8 cellular contexts compared by ENCODE assay signal in the genomic region with DNA sequence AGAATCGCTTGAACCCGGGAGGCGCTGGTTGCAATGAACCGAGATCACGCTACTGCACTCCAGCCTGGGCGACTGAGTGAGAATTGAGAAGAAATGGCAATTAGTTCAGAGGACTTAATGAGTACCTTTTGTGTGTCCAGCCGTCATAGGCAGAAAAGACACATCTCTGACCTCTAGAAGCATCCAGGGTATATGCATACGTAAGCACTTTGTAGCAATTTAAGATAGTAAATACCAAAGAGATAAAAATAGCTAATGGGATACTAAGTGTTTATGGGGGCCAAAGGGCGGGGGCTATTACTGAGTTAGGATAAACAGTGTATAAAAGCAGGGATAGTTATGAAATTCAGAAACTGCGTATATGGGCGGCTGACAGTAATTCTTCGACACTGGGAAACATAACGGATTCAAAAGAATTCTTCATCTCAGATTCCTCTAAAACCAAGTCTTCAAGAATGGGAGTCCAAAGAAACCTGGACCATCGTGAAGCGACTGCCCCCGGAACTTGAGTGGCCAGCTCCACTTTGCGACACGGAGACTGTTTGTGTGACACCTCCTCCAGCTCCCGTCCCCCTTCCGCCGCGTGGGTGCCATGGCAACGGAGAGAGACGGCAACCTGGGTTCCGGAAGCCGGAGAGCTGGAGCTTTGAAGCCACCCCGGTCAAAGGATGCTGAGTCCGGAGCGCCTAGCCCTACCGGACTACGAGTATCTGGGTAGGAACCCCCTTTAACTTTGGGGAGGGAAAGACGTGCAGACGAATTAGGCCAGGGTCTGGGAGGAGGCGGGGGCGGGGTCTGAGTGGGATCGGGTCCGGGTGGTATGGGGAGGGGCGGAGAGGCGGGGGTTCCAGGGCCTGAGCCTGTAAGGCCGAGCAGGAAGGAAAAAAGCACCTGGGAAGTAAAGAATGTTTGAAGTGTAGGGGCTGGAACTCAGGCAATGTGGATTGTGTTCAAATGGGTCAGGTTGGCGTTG. TPM values are rescaled to one million over a fixed set of nuclear protein-coding genes. Genes with fewer than 3 reads are reported as not detected.
A peak's percentile ranks its signal among the peaks of the same experiment; 100 is the strongest.
DNase-seq lines count a peak whose midpoint lies in the region; ATAC-seq and TF ChIP-seq lines count a peak whose summit lies in the region.

A gene with protein sequence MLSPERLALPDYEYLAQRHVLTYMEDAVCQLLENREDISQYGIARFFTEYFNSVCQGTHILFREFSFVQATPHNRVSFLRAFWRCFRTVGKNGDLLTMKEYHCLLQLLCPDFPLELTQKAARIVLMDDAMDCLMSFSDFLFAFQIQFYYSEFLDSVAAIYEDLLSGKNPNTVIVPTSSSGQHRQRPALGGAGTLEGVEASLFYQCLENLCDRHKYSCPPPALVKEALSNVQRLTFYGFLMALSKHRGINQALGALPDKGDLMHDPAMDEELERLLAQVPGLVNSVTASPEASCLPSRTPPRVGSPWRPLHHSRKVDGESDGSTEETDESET (plus strand): TSS at position 624 of the 973 bp plus-strand sequence. CDS start 45 bp downstream, at position 669.

- peak; percentile 59 for DNase-seq in GF-D8 (lab: John Stamatoyannopoulos, UW)
- peak; percentile 85 for DNase-seq in HFFc6
- peak; percentile 81 for DNase-seq in NCI-H1048 (lab: John Stamatoyannopoulos, UW)
- peak; percentile 84 for DNase-seq in globus pallidus (ENCODE audit: low spot score)
- peak in 54 of 56 donors; percentile 55 to 93 (median 80) for DNase-seq in nucleus accumbens (lab: John Stamatoyannopoulos, UW)
- DNase-seq in superior temporal gyrus (ENCODE audit: extremely low spot score), result peak; percentile 93

- H3K4me3 Mint-ChIP-seq in HFFc6, result peak within 1 kb of the TSS; percentile 96
- peak within 1 kb of the TSS; percentile 97 for H3K4me3 Mint-ChIP-seq in activated naive CD4-positive, alpha-beta T cell treated with anti-CD3 and anti-CD28 coated beads, Interleukin-2, amount 50 U/mL, for 24 hours

- TF ChIP-seq CTCF in HFFc6 (IDR thresholded peaks at IDR 0.05), result no peak

- ATAC-seq in SK-N-SH treated with all-trans-retinoic acid at 6 μM for 48 hours, result peak; percentile 99

- H3K27me3 Mint-ChIP-seq in HFFc6 (ENCODE audit: insufficient read depth), result no peaks in the 10 kb centered on the region
- no peaks in the 10 kb centered on the region for H3K27me3 Mint-ChIP-seq in activated naive CD4-positive, alpha-beta T cell treated with anti-CD3 and anti-CD28 coated beads, Interleukin-2, amount 50 U/mL, for 24 hours

- H3K27ac Mint-ChIP-seq in HFFc6, result peak within 1 kb of the TSS; percentile 92
- H3K27ac Mint-ChIP-seq in activated naive CD4-positive, alpha-beta T cell treated with anti-CD3 and anti-CD28 coated beads, Interleukin-2, amount 50 U/mL, for 24 hours, result peak within 1 kb of the TSS; percentile 93

- peaks cover 4% of the 10 kb centered on the region; the same call in 1 of the 2 replicates for H3K36me3 Mint-ChIP-seq in HFFc6 (ENCODE audit: low read depth)
- H3K36me3 Mint-ChIP-seq in activated naive CD4-positive, alpha-beta T cell treated with anti-CD3 and anti-CD28 coated beads, Interleukin-2, amount 50 U/mL, for 24 hours, result no peaks in the 10 kb centered on the region

- peaks cover 19% of the 10 kb centered on the region for H3K4me1 Mint-ChIP-seq in HFFc6 (ENCODE audit: low read depth)
- H3K4me1 Mint-ChIP-seq in activated naive CD4-positive, alpha-beta T cell treated with anti-CD3 and anti-CD28 coated beads, Interleukin-2, amount 50 U/mL, for 24 hours, result peaks cover 24% of the 10 kb centered on the region

- no peaks in the 10 kb centered on the region for H3K9me3 Mint-ChIP-seq in HFFc6
- H3K9me3 Mint-ChIP-seq in activated naive CD4-positive, alpha-beta T cell treated with anti-CD3 and anti-CD28 coated beads, Interleukin-2, amount 50 U/mL, for 24 hours, result no peaks in the 10 kb centered on the region

TF ChIP-seq in SK-N-SH treated with all-trans-retinoic acid at 6 μM for 48 hours, 23 proteins besides CTCF, POLR2A, EP300 and RAD21:
- TF ChIP-seq, protein P1, sequence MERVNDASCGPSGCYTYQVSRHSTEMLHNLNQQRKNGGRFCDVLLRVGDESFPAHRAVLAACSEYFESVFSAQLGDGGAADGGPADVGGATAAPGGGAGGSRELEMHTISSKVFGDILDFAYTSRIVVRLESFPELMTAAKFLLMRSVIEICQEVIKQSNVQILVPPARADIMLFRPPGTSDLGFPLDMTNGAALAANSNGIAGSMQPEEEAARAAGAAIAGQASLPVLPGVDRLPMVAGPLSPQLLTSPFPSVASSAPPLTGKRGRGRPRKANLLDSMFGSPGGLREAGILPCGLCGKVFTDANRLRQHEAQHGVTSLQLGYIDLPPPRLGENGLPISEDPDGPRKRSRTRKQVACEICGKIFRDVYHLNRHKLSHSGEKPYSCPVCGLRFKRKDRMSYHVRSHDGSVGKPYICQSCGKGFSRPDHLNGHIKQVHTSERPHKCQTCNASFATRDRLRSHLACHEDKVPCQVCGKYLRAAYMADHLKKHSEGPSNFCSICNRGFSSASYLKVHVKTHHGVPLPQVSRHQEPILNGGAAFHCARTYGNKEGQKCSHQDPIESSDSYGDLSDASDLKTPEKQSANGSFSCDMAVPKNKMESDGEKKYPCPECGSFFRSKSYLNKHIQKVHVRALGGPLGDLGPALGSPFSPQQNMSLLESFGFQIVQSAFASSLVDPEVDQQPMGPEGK (CRISPR knock-in tag; IDR thresholded peaks at IDR 0.05; ENCODE audit: borderline replicate concordance), result peak; percentile 23; the same call in 1 of the 2 replicates
- TF ChIP-seq CSDC2 (CRISPR knock-in tag; IDR thresholded peaks at IDR 0.05), result no peak

RNA-seq across cellular contexts. Expression of the gene that starts here (rescaled TPM):
- 10 to 100 TPM; 19.4 to 29.2 (median 27.1) TPM for total RNA-seq in HFFc6 (2021; fragmentation: NEBNext Ultra II Directional; extraction: Animal tissue kit (Norgen Biotek cat#: 25700))

Comparison
In these comparisons a context has a peak if more than half of its experiments do, and no peak if none do; other contexts are left out.
1. Peak in every context shown above with its lines: DNase-seq and ATAC-seq.